Comparison of ENCODE assay signal across 1 cellular context in the genomic region with DNA sequence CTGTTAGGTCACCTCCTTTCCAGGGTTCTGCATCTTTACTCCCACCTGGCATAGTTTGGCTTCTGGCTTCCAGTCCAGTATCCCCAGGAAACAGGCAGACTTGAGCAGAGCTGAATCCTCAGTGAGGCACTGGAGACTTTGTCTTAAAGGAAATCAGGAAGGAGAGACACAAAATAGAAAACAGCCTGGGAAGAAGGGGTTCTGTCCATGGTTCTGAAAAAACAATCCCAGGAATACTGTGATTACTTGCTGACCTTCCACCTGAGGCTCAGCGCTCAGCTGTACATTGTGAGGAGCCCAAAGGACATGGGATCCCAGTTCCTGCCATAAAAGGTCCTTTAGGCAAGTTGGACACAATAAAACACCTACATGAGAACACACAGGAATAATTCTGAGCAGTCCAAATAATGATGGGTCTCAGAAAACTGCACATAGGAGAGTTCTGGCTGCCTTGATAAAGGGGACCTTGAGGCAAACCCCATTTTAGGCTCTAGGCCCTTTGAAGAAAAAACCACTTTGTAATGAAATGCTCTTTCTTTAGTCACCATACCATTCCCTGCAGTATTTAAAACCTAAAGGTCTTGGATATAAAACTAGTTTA.
TF ChIP-seq lines count a peak whose summit lies in the region.

No MANE protein-coding gene starts in this region.

TF ChIP-seq in HepG2, 621 proteins besides CTCF, POLR2A, EP300 and RAD21 (continued from another document and continues in another):
- TF ChIP-seq, protein P1, sequence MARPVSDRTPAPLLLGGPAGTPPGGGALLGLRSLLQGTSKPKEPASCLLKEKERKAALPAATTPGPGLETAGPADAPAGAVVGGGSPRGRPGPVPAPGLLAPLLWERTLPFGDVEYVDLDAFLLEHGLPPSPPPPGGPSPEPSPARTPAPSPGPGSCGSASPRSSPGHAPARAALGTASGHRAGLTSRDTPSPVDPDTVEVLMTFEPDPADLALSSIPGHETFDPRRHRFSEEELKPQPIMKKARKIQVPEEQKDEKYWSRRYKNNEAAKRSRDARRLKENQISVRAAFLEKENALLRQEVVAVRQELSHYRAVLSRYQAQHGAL (CRISPR knock-in tag; IDR thresholded peaks at IDR 0.05; ENCODE audit: not compliant biosample characterization), result no peak
- TF ChIP-seq, protein P2, sequence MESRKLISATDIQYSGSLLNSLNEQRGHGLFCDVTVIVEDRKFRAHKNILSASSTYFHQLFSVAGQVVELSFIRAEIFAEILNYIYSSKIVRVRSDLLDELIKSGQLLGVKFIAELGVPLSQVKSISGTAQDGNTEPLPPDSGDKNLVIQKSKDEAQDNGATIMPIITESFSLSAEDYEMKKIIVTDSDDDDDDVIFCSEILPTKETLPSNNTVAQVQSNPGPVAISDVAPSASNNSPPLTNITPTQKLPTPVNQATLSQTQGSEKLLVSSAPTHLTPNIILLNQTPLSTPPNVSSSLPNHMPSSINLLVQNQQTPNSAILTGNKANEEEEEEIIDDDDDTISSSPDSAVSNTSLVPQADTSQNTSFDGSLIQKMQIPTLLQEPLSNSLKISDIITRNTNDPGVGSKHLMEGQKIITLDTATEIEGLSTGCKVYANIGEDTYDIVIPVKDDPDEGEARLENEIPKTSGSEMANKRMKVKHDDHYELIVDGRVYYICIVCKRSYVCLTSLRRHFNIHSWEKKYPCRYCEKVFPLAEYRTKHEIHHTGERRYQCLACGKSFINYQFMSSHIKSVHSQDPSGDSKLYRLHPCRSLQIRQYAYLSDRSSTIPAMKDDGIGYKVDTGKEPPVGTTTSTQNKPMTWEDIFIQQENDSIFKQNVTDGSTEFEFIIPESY (CRISPR knock-in tag; IDR thresholded peaks at IDR 0.05), result no peak
- TF ChIP-seq ZNF224 (CRISPR knock-in tag; IDR thresholded peaks at IDR 0.05) (0 out of 2 replicates have a peak, but pooled peaks have one; percentile 37), ZNF792 (CRISPR knock-in tag; IDR thresholded peaks at IDR 0.05) (peak; percentile 63; the same call in 1 of the 2 replicates), ZNF547 (CRISPR knock-in tag; IDR thresholded peaks at IDR 0.05) (no peak), ZFP36L1 (CRISPR knock-in tag; IDR thresholded peaks at IDR 0.05) (0 out of 2 replicates have a peak, but pooled peaks have one; percentile 28), ZNF441 (CRISPR knock-in tag; IDR thresholded peaks at IDR 0.05; ENCODE audit: borderline replicate concordance) (0 out of 2 replicates have a peak, but pooled peaks have one; percentile 44), ZNF331 (CRISPR knock-in tag; IDR thresholded peaks at IDR 0.05) (0 out of 2 replicates have a peak, but pooled peaks have one; percentile 39), MAFF (IDR thresholded peaks at IDR 0.05; ENCODE audit: low read depth, low read length) (no peak), MIER2 (CRISPR knock-in tag; IDR thresholded peaks at IDR 0.05) (peak; percentile 96), ZNF234 (CRISPR knock-in tag; conservative IDR thresholded peaks at IDR 0.05) (no peak), NRL (CRISPR knock-in tag; IDR thresholded peaks at IDR 0.05; ENCODE audit: borderline replicate concordance) (no peak), TSC22D2 (CRISPR knock-in tag; IDR thresholded peaks at IDR 0.05; ENCODE audit: borderline replicate concordance) (peak; percentile 64; the same call in 1 of the 2 replicates), ZBTB38 (CRISPR knock-in tag; IDR thresholded peaks at IDR 0.05) (no peak), ZNF232 (CRISPR knock-in tag; IDR thresholded peaks at IDR 0.05; ENCODE audit: borderline replicate concordance) (0 out of 2 replicates have a peak, but pooled peaks have one; percentile 44), KLF16 (CRISPR knock-in tag; IDR thresholded peaks at IDR 0.05) (0 out of 4 replicates have a peak, but pooled peaks of 1 of the 2 experiments have one; percentile 38), PAWR (CRISPR knock-in tag; IDR thresholded peaks at IDR 0.05; ENCODE audit: borderline replicate concordance) (no peak), ERF (CRISPR knock-in tag; IDR thresholded peaks at IDR 0.05) (peak; percentile 49; the same call in 1 of the 2 replicates), RXRA (CRISPR knock-in tag; IDR thresholded peaks at IDR 0.05) (no peak), EHMT2 (IDR thresholded peaks at IDR 0.05; ENCODE audit: borderline replicate concordance, low read depth, low read length) (peak; percentile 85), SMARCC2 (IDR thresholded peaks at IDR 0.05) (no peak), ISX (CRISPR knock-in tag; conservative IDR thresholded peaks at IDR 0.05) (0 out of 2 replicates have a peak, but pooled peaks have one; percentile 30), SOX6 (IDR thresholded peaks at IDR 0.05) (no peak), SOX6 (CRISPR knock-in tag; IDR thresholded peaks at IDR 0.05) (no peak), TARDBP (CRISPR knock-in tag; IDR thresholded peaks at IDR 0.05) (no peak), ZSCAN12 (CRISPR knock-in tag; IDR thresholded peaks at IDR 0.05) (peak; percentile 57; the same call in 1 of the 2 replicates), ZNF207 (IDR thresholded peaks at IDR 0.05; ENCODE audit: borderline replicate concordance) (no peak)
- TF ChIP-seq, protein P3, sequence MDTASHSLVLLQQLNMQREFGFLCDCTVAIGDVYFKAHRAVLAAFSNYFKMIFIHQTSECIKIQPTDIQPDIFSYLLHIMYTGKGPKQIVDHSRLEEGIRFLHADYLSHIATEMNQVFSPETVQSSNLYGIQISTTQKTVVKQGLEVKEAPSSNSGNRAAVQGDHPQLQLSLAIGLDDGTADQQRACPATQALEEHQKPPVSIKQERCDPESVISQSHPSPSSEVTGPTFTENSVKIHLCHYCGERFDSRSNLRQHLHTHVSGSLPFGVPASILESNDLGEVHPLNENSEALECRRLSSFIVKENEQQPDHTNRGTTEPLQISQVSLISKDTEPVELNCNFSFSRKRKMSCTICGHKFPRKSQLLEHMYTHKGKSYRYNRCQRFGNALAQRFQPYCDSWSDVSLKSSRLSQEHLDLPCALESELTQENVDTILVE (CRISPR knock-in tag; IDR thresholded peaks at IDR 0.05), result peak; percentile 33; the same call in 1 of the 2 replicates
- TF ChIP-seq, protein P4, sequence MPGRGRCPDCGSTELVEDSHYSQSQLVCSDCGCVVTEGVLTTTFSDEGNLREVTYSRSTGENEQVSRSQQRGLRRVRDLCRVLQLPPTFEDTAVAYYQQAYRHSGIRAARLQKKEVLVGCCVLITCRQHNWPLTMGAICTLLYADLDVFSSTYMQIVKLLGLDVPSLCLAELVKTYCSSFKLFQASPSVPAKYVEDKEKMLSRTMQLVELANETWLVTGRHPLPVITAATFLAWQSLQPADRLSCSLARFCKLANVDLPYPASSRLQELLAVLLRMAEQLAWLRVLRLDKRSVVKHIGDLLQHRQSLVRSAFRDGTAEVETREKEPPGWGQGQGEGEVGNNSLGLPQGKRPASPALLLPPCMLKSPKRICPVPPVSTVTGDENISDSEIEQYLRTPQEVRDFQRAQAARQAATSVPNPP (CRISPR knock-in tag; IDR thresholded peaks at IDR 0.05), result no peak
- TF ChIP-seq, protein P5, sequence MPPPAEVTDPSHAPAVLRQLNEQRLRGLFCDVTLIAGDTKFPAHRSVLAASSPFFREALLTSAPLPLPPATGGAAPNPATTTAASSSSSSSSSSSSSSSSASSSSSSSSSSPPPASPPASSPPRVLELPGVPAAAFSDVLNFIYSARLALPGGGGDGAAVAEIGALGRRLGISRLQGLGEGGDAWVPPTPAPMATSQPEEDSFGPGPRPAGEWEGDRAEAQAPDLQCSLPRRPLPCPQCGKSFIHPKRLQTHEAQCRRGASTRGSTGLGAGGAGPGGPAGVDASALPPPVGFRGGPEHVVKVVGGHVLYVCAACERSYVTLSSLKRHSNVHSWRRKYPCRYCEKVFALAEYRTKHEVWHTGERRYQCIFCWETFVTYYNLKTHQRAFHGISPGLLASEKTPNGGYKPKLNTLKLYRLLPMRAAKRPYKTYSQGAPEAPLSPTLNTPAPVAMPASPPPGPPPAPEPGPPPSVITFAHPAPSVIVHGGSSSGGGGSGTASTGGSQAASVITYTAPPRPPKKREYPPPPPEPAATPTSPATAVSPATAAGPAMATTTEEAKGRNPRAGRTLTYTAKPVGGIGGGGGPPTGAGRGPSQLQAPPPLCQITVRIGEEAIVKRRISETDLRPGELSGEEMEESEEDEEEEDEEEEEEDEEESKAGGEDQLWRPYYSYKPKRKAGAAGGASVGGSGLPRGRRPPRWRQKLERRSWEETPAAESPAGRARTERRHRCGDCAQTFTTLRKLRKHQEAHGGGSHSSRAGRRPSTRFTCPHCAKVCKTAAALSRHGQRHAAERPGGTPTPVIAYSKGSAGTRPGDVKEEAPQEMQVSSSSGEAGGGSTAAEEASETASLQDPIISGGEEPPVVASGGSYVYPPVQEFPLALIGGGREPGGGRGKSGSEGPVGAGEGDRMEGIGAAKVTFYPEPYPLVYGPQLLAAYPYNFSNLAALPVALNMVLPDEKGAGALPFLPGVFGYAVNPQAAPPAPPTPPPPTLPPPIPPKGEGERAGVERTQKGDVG (CRISPR knock-in tag; IDR thresholded peaks at IDR 0.05; ENCODE audit: borderline replicate concordance), result no peak
- TF ChIP-seq, protein P6, sequence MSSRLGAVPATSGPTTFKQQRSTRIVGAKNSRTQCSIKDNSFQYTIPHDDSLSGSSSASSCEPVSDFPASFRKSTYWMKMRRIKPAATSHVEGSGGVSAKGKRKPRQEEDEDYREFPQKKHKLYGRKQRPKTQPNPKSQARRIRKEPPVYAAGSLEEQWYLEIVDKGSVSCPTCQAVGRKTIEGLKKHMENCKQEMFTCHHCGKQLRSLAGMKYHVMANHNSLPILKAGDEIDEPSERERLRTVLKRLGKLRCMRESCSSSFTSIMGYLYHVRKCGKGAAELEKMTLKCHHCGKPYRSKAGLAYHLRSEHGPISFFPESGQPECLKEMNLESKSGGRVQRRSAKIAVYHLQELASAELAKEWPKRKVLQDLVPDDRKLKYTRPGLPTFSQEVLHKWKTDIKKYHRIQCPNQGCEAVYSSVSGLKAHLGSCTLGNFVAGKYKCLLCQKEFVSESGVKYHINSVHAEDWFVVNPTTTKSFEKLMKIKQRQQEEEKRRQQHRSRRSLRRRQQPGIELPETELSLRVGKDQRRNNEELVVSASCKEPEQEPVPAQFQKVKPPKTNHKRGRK (CRISPR knock-in tag; IDR thresholded peaks at IDR 0.05), result no peak
- TF ChIP-seq, protein P7, sequence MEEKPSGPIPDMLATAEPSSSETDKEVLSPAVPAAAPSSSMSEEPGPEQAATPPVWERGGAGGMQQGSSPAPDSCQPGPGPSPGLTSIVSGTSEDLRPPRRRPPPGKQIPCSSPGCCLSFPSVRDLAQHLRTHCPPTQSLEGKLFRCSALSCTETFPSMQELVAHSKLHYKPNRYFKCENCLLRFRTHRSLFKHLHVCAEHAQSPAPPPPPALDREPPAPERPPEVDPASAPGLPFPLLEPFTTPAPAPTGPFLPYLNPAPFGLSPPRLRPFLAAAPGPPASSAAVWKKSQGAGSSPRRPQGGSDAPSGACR (CRISPR knock-in tag; IDR thresholded peaks at IDR 0.05), result no peak
- TF ChIP-seq, protein P8, sequence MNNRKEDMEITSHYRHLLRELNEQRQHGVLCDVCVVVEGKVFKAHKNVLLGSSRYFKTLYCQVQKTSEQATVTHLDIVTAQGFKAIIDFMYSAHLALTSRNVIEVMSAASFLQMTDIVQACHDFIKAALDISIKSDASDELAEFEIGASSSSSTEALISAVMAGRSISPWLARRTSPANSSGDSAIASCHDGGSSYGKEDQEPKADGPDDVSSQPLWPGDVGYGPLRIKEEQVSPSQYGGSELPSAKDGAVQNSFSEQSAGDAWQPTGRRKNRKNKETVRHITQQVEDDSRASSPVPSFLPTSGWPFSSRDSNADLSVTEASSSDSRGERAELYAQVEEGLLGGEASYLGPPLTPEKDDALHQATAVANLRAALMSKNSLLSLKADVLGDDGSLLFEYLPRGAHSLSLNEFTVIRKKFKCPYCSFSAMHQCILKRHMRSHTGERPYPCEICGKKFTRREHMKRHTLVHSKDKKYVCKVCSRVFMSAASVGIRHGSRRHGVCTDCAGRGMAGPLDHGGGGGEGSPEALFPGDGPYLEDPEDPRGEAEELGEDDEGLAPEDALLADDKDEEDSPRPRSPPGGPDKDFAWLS (CRISPR knock-in tag; IDR thresholded peaks at IDR 0.05; ENCODE audit: borderline replicate concordance), result no peak
- TF ChIP-seq, protein P9, sequence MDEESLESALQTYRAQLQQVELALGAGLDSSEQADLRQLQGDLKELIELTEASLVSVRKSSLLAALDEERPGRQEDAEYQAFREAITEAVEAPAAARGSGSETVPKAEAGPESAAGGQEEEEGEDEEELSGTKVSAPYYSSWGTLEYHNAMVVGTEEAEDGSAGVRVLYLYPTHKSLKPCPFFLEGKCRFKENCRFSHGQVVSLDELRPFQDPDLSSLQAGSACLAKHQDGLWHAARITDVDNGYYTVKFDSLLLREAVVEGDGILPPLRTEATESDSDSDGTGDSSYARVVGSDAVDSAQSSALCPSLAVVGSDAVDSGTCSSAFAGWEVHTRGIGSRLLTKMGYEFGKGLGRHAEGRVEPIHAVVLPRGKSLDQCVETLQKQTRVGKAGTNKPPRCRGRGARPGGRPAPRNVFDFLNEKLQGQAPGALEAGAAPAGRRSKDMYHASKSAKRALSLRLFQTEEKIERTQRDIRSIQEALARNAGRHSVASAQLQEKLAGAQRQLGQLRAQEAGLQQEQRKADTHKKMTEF (CRISPR knock-in tag; IDR thresholded peaks at IDR 0.05), result no peak
- TF ChIP-seq, protein P10, sequence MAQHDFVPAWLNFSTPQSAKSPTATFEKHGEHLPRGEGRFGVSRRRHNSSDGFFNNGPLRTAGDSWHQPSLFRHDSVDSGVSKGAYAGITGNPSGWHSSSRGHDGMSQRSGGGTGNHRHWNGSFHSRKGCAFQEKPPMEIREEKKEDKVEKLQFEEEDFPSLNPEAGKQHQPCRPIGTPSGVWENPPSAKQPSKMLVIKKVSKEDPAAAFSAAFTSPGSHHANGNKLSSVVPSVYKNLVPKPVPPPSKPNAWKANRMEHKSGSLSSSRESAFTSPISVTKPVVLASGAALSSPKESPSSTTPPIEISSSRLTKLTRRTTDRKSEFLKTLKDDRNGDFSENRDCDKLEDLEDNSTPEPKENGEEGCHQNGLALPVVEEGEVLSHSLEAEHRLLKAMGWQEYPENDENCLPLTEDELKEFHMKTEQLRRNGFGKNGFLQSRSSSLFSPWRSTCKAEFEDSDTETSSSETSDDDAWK (CRISPR knock-in tag; IDR thresholded peaks at IDR 0.05), result no peak
- TF ChIP-seq, protein P11, sequence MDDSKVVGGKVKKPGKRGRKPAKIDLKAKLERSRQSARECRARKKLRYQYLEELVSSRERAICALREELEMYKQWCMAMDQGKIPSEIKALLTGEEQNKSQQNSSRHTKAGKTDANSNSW (CRISPR knock-in tag; IDR thresholded peaks at IDR 0.05; ENCODE audit: borderline replicate concordance), result no peak
- TF ChIP-seq, protein P12, sequence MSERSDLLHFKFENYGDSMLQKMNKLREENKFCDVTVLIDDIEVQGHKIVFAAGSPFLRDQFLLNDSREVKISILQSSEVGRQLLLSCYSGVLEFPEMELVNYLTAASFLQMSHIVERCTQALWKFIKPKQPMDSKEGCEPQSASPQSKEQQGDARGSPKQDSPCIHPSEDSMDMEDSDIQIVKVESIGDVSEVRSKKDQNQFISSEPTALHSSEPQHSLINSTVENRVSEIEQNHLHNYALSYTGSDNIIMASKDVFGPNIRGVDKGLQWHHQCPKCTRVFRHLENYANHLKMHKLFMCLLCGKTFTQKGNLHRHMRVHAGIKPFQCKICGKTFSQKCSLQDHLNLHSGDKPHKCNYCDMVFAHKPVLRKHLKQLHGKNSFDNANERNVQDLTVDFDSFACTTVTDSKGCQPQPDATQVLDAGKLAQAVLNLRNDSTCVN (CRISPR knock-in tag; IDR thresholded peaks at IDR 0.05; ENCODE audit: borderline replicate concordance), result no peak
